In the genomic region with DNA sequence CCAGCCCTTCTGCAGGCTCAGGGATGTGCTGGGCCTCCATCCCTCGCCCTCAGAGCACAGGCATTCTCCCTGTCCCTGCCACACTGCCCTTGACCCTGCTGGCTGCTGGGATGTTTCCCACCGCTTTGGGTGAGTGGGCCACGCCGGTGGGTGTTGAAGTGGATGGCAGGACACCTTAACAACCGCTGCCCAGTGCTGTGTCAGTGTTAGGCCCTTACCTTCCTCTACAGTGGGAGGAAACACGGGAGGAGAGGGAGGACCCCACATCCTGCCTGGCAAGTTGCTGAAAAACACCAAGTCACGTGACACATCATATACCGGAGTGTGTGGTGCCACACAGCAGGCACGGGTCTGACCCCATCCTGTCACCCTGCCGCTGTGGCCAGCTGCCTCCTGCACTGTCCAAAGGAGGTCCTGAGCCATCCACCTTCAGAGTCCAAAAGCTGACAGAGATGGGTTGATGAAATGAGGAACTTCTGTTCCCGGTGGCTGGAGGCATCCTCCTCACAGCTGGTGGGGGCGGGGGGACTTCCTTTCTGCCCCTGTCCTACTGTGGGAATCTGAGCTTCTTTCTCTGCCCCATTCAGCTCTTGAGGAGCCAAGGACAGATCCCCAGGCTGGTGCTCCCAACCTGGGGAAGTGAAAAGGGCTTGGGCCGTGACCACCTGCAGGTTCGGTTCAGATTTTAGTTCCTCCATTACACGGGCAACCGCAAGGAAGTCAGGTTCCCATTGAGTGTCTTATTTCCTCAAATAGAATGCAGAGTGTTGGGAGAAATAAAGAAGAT, we compare ENCODE assay signal across 9 cellular contexts. TPM values are rescaled to one million over a fixed set of nuclear protein-coding genes. Genes with fewer than 3 reads are reported as not detected.
A peak's percentile ranks its signal among the peaks of the same experiment; 100 is the strongest.
DNase-seq lines count a peak whose midpoint lies in the region; ATAC-seq and TF ChIP-seq lines count a peak whose summit lies in the region.
"Had no signal": no experiment of that assay in that cellular context is flagged by ENCODE, and none has a peak within 500 bp of the region (broad histone marks: within the 10 kb centered on the region; RNA-seq: fewer than 3 reads in every experiment).

No MANE protein-coding gene starts in this region.

- no peaks in the 10 kb centered on the region for H3K36me3 ChIP-seq in osteoblast (ENCODE audit: insufficient read depth, low read length)

- peak overlapping the region; percentile 47 for H2AFZ ChIP-seq in osteoblast (ENCODE audit: low read length)

- H3K27ac ChIP-seq in osteoblast (ENCODE audit: low read depth, low read length) (no peak overlapping the region), foreskin keratinocyte (no peak overlapping the region)
- H3K27ac ChIP-seq: KMS-11 had no signal

- H3K4me1 ChIP-seq in osteoblast (ENCODE audit: insufficient read depth, low read length) (peaks cover 11% of the 10 kb centered on the region), foreskin keratinocyte (peaks cover 3% of the 10 kb centered on the region)

- H3K4me3 ChIP-seq in osteoblast (ENCODE audit: insufficient read depth, low read length) = no peak overlapping the region
- no peak overlapping the region for H3K4me3 ChIP-seq in foreskin fibroblast (ENCODE audit: low read depth in 1 of 2, low read length in 2 of 2)

- H3K4me2 ChIP-seq in osteoblast (ENCODE audit: insufficient read depth, low read length) = no peak overlapping the region
- H3K4me2 ChIP-seq: KMS-11 had no signal

- H3K9me3 ChIP-seq in osteoblast (ENCODE audit: low read depth, low read length) = no peaks in the 10 kb centered on the region

- H3K79me2 ChIP-seq in osteoblast (ENCODE audit: insufficient read depth, low read length) = peaks cover 2% of the 10 kb centered on the region

- TF ChIP-seq CTCF in osteoblast (IDR thresholded peaks at IDR 0.05; ENCODE audit: extremely low read depth, low read depth, low read length) (no peak), foreskin fibroblast (IDR thresholded peaks at IDR 0.05; ENCODE audit: low read depth, low read length) (no peak), foreskin keratinocyte (conservative IDR thresholded peaks at IDR 0.05) (no peak)

- H3K27me3 ChIP-seq in osteoblast (ENCODE audit: insufficient read depth, low read length) = no peaks in the 10 kb centered on the region
- peaks cover 5% of the 10 kb centered on the region for H3K27me3 ChIP-seq in foreskin keratinocyte

- ATAC-seq in GM19351 (IDR thresholded peaks at IDR 0.05; ENCODE audit: unreplicated experiment) (peak; percentile 37), foreskin keratinocyte (no peak)

- H4K20me1 ChIP-seq in osteoblast (ENCODE audit: insufficient read depth, low read length) = no peaks in the 10 kb centered on the region

- DNase-seq in RPMI8226 (peak; percentile 82), osteoblast (ENCODE audit: insufficient read length, low spot score, missing footprints) (peak; percentile 61), amniotic stem cell (lab: John Stamatoyannopoulos, UW) (no peak), foreskin fibroblast (no peak), NCI-H446 (lab: John Stamatoyannopoulos, UW) (no peak), foreskin keratinocyte (no peak)
- DNase-seq in activated naive CD4-positive, alpha-beta T cell treated with Interleukin-2 at 50 U/mL for 16 hours = peak; percentile 65

RNA-seq across cellular contexts. Expression of gene THEMIS2, which starts 3.2 kb away (rescaled TPM):
- total RNA-seq in osteoblast (16.8 and 17.4 TPM in 2 replicates), foreskin keratinocyte (2.1 and 2.3 TPM in 2 replicates)
- 1.5 and 1.9 TPM in 2 replicates for polyA plus RNA-seq in foreskin keratinocyte

RNA-seq across cellular contexts. Expression of gene PPP1R8, which starts 38.5 kb away (rescaled TPM):
- total RNA-seq in osteoblast = 29.7 and 34.2 TPM in 2 replicates
- total RNA-seq in foreskin keratinocyte = 39.8 and 49.2 TPM in 2 replicates
- polyA plus RNA-seq in foreskin keratinocyte = 26.0 and 32.5 TPM in 2 replicates

RNA-seq across cellular contexts. Expression of gene RPA2, which starts 45.2 kb away (rescaled TPM):
- 20.6 and 49.8 TPM in 2 replicates for total RNA-seq in osteoblast
- total RNA-seq in foreskin keratinocyte = 29.4 and 38.8 TPM in 2 replicates
- 30.5 and 41.4 TPM in 2 replicates for polyA plus RNA-seq in foreskin keratinocyte

Comparison
In these comparisons a context has a peak if more than half of its experiments do, and no peak if none do; other contexts are left out.
1. DNase-seq: peak in RPMI8226 (single experiment), activated naive CD4-positive, alpha-beta T cell treated with Interleukin-2 at 50 U/mL for 16 hours (single experiment) and osteoblast (single experiment); none in amniotic stem cell (single experiment), foreskin fibroblast (0 of 2), NCI-H446 (0 of 2) and foreskin keratinocyte (0 of 2).